27 cellular contexts compared by ENCODE assay signal in genomic region chr3:127570520-127570919, GRCh38.
"Had no signal": no experiment of that assay in that cellular context is flagged by ENCODE, and none has a peak within 500 bp of the region (broad histone marks: within the 10 kb centered on the region; RNA-seq: fewer than 3 reads in every experiment).

No MANE protein-coding gene starts in this region.

- H3K36me3 ChIP-seq: ovary had no signal

- H3K4me2 ChIP-seq: smooth muscle cell had no signal

- H3K27me3 ChIP-seq: ovary, right lobe of liver, sigmoid colon, spleen, stomach, thyroid gland, tibial nerve, upper lobe of left lung, vagina had no signal

- H3K4me1 ChIP-seq: parathyroid adenoma had no signal

- H3K27ac ChIP-seq: ovary, parathyroid adenoma, psoas muscle, right lobe of liver, sigmoid colon, spleen, stomach, thoracic aorta, thyroid gland, tibial nerve, upper lobe of left lung, vagina had no signal

- ATAC-seq: naive thymus-derived CD8-positive, alpha-beta T cell; natural killer cell treated with Interleukin-12 subunit alpha and Interleukin-12 subunit beta and Interleukin-15 and Interleukin-18, amount 100 ng/mL, for 72 hours; psoas muscle; right cardiac atrium; right lobe of liver; stimulated activated memory B cell treated with anti-CD40 and anti-IgM and Interleukin-4, amounts not matched to agents 10 μg/mL and 1 μg/mL and 100 μg/mL, for 72 hours had no signal

- DNase-seq: naive thymus-derived CD8-positive, alpha-beta T cell; nephron progenitor cell; occipital lobe; ovary; psoas muscle; right cardiac atrium; right lobe of liver; sigmoid colon; spleen; stimulated activated CD4-positive, alpha-beta T cell treated with anti-CD3 and anti-CD28 coated beads, Interleukin-12 subunit alpha, Interleukin-12 subunit beta, amount 100 ng/mL, for 4 hours; stimulated activated CD4-positive, alpha-beta T cell treated with anti-CD3 and anti-CD28 coated beads, Interleukin-1b, Interleukin-23, amount 100 ng/mL, for 48 hours; stimulated activated CD4-positive, alpha-beta T cell treated with anti-CD3 and anti-CD28 coated beads, Interleukin-4, amount 100 ng/mL, for 1 hour; stimulated activated CD4-positive, alpha-beta T cell treated with anti-CD3 and anti-CD28 coated beads, Interleukin-4, amount 100 ng/mL, for 4 hours; stimulated activated CD8-positive, alpha-beta memory T cell treated with anti-CD3 and anti-CD28 coated beads, Interleukin-4, amount 100 ng/mL, for 48 hours; stimulated activated naive CD4-positive, alpha-beta T cell; stomach; thyroid gland; trophoblast cell; upper lobe of left lung had no signal

- FAIRE-seq: urothelium cell line had no signal

- H3K9ac ChIP-seq: parathyroid adenoma had no signal

- H3K9me3 ChIP-seq: ovary, psoas muscle, right lobe of liver, sigmoid colon, spleen, stomach, thoracic aorta, thyroid gland, tibial nerve, upper lobe of left lung, vagina had no signal

- H3K4me3 ChIP-seq: ovary, psoas muscle, right lobe of liver, sigmoid colon, smooth muscle cell, spleen, stomach, thoracic aorta, thyroid gland, tibial nerve, upper lobe of left lung, vagina had no signal
